ENCODE assay signal across 25 cellular contexts in genomic region chr17:68315930-68316329, GRCh38. TPM values are rescaled to one million over a fixed set of nuclear protein-coding genes. Genes with fewer than 3 reads are reported as not detected.
DNase-seq lines count a peak whose midpoint lies in the region; ATAC-seq, FAIRE-seq and TF ChIP-seq lines count a peak whose summit lies in the region.
"Had no signal": no experiment of that assay in that cellular context is flagged by ENCODE, and none has a peak within 500 bp of the region (broad histone marks: within the 10 kb centered on the region; RNA-seq: fewer than 3 reads in every experiment).

No MANE protein-coding gene starts in this region.

- H2BK12ac ChIP-seq in mesenchymal stem cell (ENCODE audit: low read length in 2 of 2) = no peak overlapping the region

- H3K18ac ChIP-seq in mesenchymal stem cell (ENCODE audit: low read depth in 1 of 2, low read length in 2 of 2) = no peak overlapping the region

- CTCF ChIA-PET in HepG2 (lab: Yijun Ruan, JAX; ENCODE audit: low intra/inter-chr PET ratio, low total read pairs) = no interaction called here
- CTCF ChIA-PET in CD8-positive, alpha-beta memory T cell (lab: Charles Lee) = interaction anchor here (1.4 to 1.6 kb wide), 3 partner anchors 17 to 109 kb away, joined by 3 to 4 read pairs (median 3); no protein-coding TSS in a partner anchor

- intact Hi-C loops in HepG2 (cut with micrococcal nuclease; ENCODE audit: unreplicated experiment) = no loop called here
- intact Hi-C loops in right lobe of liver (cut with DNase I) = no loop called here

- ATAC-seq in HepG2 (no peak), right lobe of liver (no peak), HG03354 (IDR thresholded peaks at IDR 0.05; ENCODE audit: poor library complexity, severe bottlenecking, unreplicated experiment) (no peak)
- no peak for ATAC-seq in stimulated activated effector memory CD8-positive, alpha-beta T cell treated with anti-CD3 and anti-CD28 coated beads, Interleukin-12 subunit alpha, Interleukin-12 subunit beta, amount 100 ng/mL, for 72 hours

- in situ Hi-C loops in HepG2 (cut with HindIII; ENCODE audit: extremely low pct_ligation_motif_present, low pct_unique_long_range_greater_than_20kb) = no loop called here

- H2AK5ac ChIP-seq in mesenchymal stem cell (ENCODE audit: low read length, severe bottlenecking) = no peak overlapping the region

- H4K91ac ChIP-seq in mesenchymal stem cell (ENCODE audit: low read length) = peak overlapping the region; percentile 18

- H3K79me1 ChIP-seq in mesenchymal stem cell (replicated peaks; ENCODE audit: low read length, poor library complexity, severe bottlenecking) = no peaks in the 10 kb centered on the region

- no peaks in the 10 kb centered on the region for H4K20me1 ChIP-seq in HepG2 (ENCODE audit: insufficient read depth, low read length)
- H4K20me1 ChIP-seq: BLaER1 had no signal

- POLR2A ChIA-PET in HepG2 (lab: Yijun Ruan, JAX) = no interaction called here
- POLR2A ChIA-PET in CD8-positive, alpha-beta memory T cell (lab: Charles Lee) = interaction anchor here (2.1 kb wide), 1 partner anchor 24 kb away, joined by 11 read pairs; the partner anchor contains the start of genes ARSG and SLC16A6

- TF ChIP-seq EP300 in HepG2 (IDR thresholded peaks at IDR 0.05; ENCODE audit: low read depth in 2 of 2, low read length in 2 of 2) = no peak
- no peak for TF ChIP-seq EP300 in HepG2 (CRISPR knock-in tag; IDR thresholded peaks at IDR 0.05; ENCODE audit: borderline replicate concordance)

- no peak overlapping the region for H3K23ac ChIP-seq in mesenchymal stem cell (ENCODE audit: low read length in 2 of 2)

- no peaks in the 10 kb centered on the region for H3K9me3 Mint-ChIP-seq in CD8-positive, alpha-beta memory T cell
- H3K9me3 Mint-ChIP-seq in stimulated activated effector memory CD8-positive, alpha-beta T cell treated with anti-CD3 and anti-CD28 coated beads, Interleukin-12 subunit alpha, Interleukin-12 subunit beta, amount 100 ng/mL, for 72 hours = no peaks in the 10 kb centered on the region

- 97% methylated on average over 4 of the region's 4 CpGs for WGBS in HepG2 (ENCODE audit: low lambda C conversion rate)
- 100% methylated on average over 2 of the region's 4 CpGs for WGBS in right lobe of liver (ENCODE audit: insufficient coverage, low coverage, low lambda C conversion rate, missing lambda C conversion rate)
- 94% methylated on average over 4 of the region's 4 CpGs for WGBS in mesenchymal stem cell

- no peak overlapping the region for H3K9ac ChIP-seq in HepG2 (ENCODE audit: insufficient read depth, low read depth, low read length)
- no peak overlapping the region for H3K9ac ChIP-seq in mesenchymal stem cell (ENCODE audit: low read length)
- H3K9ac ChIP-seq: BLaER1 had no signal

- TF ChIP-seq CTCF in HepG2 (CRISPR knock-in tag; IDR thresholded peaks at IDR 0.05) (no peak), right lobe of liver (IDR thresholded peaks at IDR 0.05) (no peak)

- H4K8ac ChIP-seq in mesenchymal stem cell (ENCODE audit: low read length) = no peak overlapping the region

- no peak overlapping the region for H3K4me2 ChIP-seq in HepG2 (ENCODE audit: low read depth, low read length)
- no peak overlapping the region for H3K4me2 ChIP-seq in mesenchymal stem cell (ENCODE audit: low read length, poor library complexity, severe bottlenecking)

- H3K27me3 ChIP-seq in HepG2 (ENCODE audit: control insufficient read depth in 1 of 2, insufficient read depth in 2 of 2, low read length in 2 of 2) (no peaks in the 10 kb centered on the region), right lobe of liver (no peaks in the 10 kb centered on the region), mesenchymal stem cell (ENCODE audit: control insufficient read depth in 1 of 2, insufficient read depth in 1 of 2, low read length in 2 of 2) (no peaks in the 10 kb centered on the region)
- no peaks in the 10 kb centered on the region for H3K27me3 ChIP-seq in CD8-positive, alpha-beta memory T cell (ENCODE audit: insufficient read depth, low read length, poor library complexity, severe bottlenecking)
- H3K27me3 ChIP-seq: BLaER1 had no signal

- H3K36me3 ChIP-seq in HepG2 (replicated peaks in 1 of 2; ENCODE audit: control insufficient read depth in 1 of 2, insufficient read depth in 2 of 2, low read length in 2 of 2) (no peaks in the 10 kb centered on the region), right lobe of liver (no peaks in the 10 kb centered on the region), mesenchymal stem cell (ENCODE audit: control insufficient read depth in 1 of 2, insufficient read depth in 2 of 2, low read depth in 1 of 2, low read length in 2 of 2) (no peaks in the 10 kb centered on the region)
- no peaks in the 10 kb centered on the region for H3K36me3 ChIP-seq in CD8-positive, alpha-beta memory T cell (ENCODE audit: insufficient read depth, low read length)
- H3K36me3 ChIP-seq: BLaER1 had no signal

- H3K79me2 ChIP-seq in HepG2 (ENCODE audit: insufficient read depth, low read length) = no peaks in the 10 kb centered on the region

- H3K9me3 ChIP-seq in HepG2 (ENCODE audit: low read length) (no peaks in the 10 kb centered on the region), right lobe of liver (no peaks in the 10 kb centered on the region), mesenchymal stem cell (ENCODE audit: control insufficient read depth, low read length) (no peaks in the 10 kb centered on the region)
- no peaks in the 10 kb centered on the region for H3K9me3 ChIP-seq in CD8-positive, alpha-beta memory T cell (ENCODE audit: low read length)
- H3K9me3 ChIP-seq: BLaER1 had no signal

- H2BK5ac ChIP-seq in mesenchymal stem cell (ENCODE audit: low read depth, low read length, poor library complexity, severe bottlenecking) = no peak overlapping the region

- H3K4me3 ChIP-seq in HepG2 (replicated peaks in 1 of 3; ENCODE audit: insufficient read depth in 1 of 3, low read depth in 2 of 3, low read length in 3 of 3) = no peak overlapping the region
- H3K4me3 ChIP-seq in right lobe of liver = no peak overlapping the region
- no peak overlapping the region for H3K4me3 ChIP-seq in CD8-positive, alpha-beta memory T cell (ENCODE audit: low read length)
- H3K4me3 ChIP-seq in mesenchymal stem cell (ENCODE audit: insufficient read depth in 1 of 2, low read depth in 1 of 2, low read length in 2 of 2) = no peak overlapping the region
- H3K4me3 ChIP-seq: BLaER1, PC-9 had no signal

- H3K27ac Mint-ChIP-seq in CD8-positive, alpha-beta memory T cell = peak overlapping the region in 6 of 8 donors; percentile 0 to 80 (median 6)
- peak overlapping the region; percentile 2 for H3K27ac Mint-ChIP-seq in stimulated activated effector memory CD8-positive, alpha-beta T cell treated with anti-CD3 and anti-CD28 coated beads, Interleukin-12 subunit alpha, Interleukin-12 subunit beta, amount 100 ng/mL, for 72 hours

- peaks cover 0 to 15% (median 10%) of the 10 kb centered on the region in 3 donors for H3K36me3 Mint-ChIP-seq in CD8-positive, alpha-beta memory T cell
- H3K36me3 Mint-ChIP-seq in stimulated activated effector memory CD8-positive, alpha-beta T cell treated with anti-CD3 and anti-CD28 coated beads, Interleukin-12 subunit alpha, Interleukin-12 subunit beta, amount 100 ng/mL, for 72 hours = peaks cover 6% of the 10 kb centered on the region

- H3K4me1 Mint-ChIP-seq in CD8-positive, alpha-beta memory T cell = peaks cover 46 to 79% (median 78%) of the 10 kb centered on the region in 3 donors
- H3K4me1 Mint-ChIP-seq in stimulated activated effector memory CD8-positive, alpha-beta T cell treated with anti-CD3 and anti-CD28 coated beads, Interleukin-12 subunit alpha, Interleukin-12 subunit beta, amount 100 ng/mL, for 72 hours = peaks cover 75% of the 10 kb centered on the region

- H2BK120ac ChIP-seq in mesenchymal stem cell (ENCODE audit: low read depth, low read length) = no peak overlapping the region

- H3K27me3 Mint-ChIP-seq in CD8-positive, alpha-beta memory T cell = no peaks in the 10 kb centered on the region

- no peak for TF ChIP-seq POLR2A in HepG2 (IDR thresholded peaks at IDR 0.05; ENCODE audit: insufficient read depth in 1 of 2, low read depth in 2 of 2, low read length in 2 of 2)
- TF ChIP-seq POLR2A in right lobe of liver (IDR thresholded peaks at IDR 0.05) = no peak

- peaks cover 77% of the 10 kb centered on the region for H3K4me1 ChIP-seq in HepG2 (ENCODE audit: insufficient read depth, low read length)
- no peaks in the 10 kb centered on the region for H3K4me1 ChIP-seq in right lobe of liver
- peaks cover 42% of the 10 kb centered on the region for H3K4me1 ChIP-seq in CD8-positive, alpha-beta memory T cell (ENCODE audit: insufficient read depth, low read length)
- peaks cover 10% of the 10 kb centered on the region for H3K4me1 ChIP-seq in mesenchymal stem cell (ENCODE audit: control insufficient read depth, insufficient read depth, low read depth, low read length)

- no peak for FAIRE-seq in HepG2 (lab: Jason Lieb, UNC)
- FAIRE-seq: GM12891 had no signal

- TF ChIP-seq RAD21 in HepG2 (CRISPR knock-in tag; IDR thresholded peaks at IDR 0.05) = no peak

- H2AFZ ChIP-seq in HepG2 (ENCODE audit: low read length) (no peak overlapping the region), mesenchymal stem cell (ENCODE audit: low read depth, low read length) (no peak overlapping the region)
- H2AFZ ChIP-seq: PC-9 had no signal

- BruUV-seq in HepG2 (replicated peaks; lab: Mats Ljungman, UMichigan) = no TSS peak

- H3K4ac ChIP-seq in mesenchymal stem cell (ENCODE audit: low read depth in 1 of 2, low read length in 2 of 2) = no peak overlapping the region

- no peak overlapping the region for H3K14ac ChIP-seq in mesenchymal stem cell (ENCODE audit: low read length in 2 of 2)

- H3K27ac ChIP-seq in HepG2 (ENCODE audit: extremely low read length, insufficient read depth, low read length) (no peak overlapping the region), right lobe of liver (no peak overlapping the region), mesenchymal stem cell (ENCODE audit: low read length, poor library complexity, severe bottlenecking) (no peak overlapping the region)
- H3K27ac ChIP-seq in CD8-positive, alpha-beta memory T cell (ENCODE audit: low read depth, low read length) = no peak overlapping the region
- H3K27ac ChIP-seq: BLaER1 had no signal

- DNase-seq in HepG2 (ENCODE audit: low spot score) (no peak), right lobe of liver (no peak), mesenchymal stem cell (no peak), A172 (ENCODE audit: low spot score) (no peak), NCI-H1105 treated with DMSO at 0.1 percent for 48 hours (lab: John Stamatoyannopoulos, UW) (no peak)
- DNase-seq in CD8-positive, alpha-beta memory T cell = no peak
- no peak for DNase-seq in stimulated activated effector memory CD8-positive, alpha-beta T cell treated with anti-CD3 and anti-CD28 coated beads, Interleukin-12 subunit alpha, Interleukin-12 subunit beta, amount 100 ng/mL, for 72 hours (ENCODE audit: low spot score in 2 of 2)
- DNase-seq: ACHN, COR-L47, DND-41, GOT3, KBM-7, MM.1S, NCI-H1048, NCI-H1436, NCI-H187 treated with DMSO at 0.1 percent for 48 hours, NCI-H2227 treated with DMSO at 0.1 percent for 48 hours, NCI-H510A, NCI-H748 treated with DMSO at 0.1 percent for 48 hours, PC-9, RPMI8226, SHP77 had no signal

- no peak overlapping the region for H2BK15ac ChIP-seq in mesenchymal stem cell (ENCODE audit: low read depth, poor library complexity, severe bottlenecking)

- peak overlapping the region in 6 of 7 donors; percentile 3 to 69 (median 46) for H3K4me3 Mint-ChIP-seq in CD8-positive, alpha-beta memory T cell
- no peak overlapping the region for H3K4me3 Mint-ChIP-seq in stimulated activated effector memory CD8-positive, alpha-beta T cell treated with anti-CD3 and anti-CD28 coated beads, Interleukin-12 subunit alpha, Interleukin-12 subunit beta, amount 100 ng/mL, for 72 hours

RNA-seq across cellular contexts. Expression of gene ARSG, which starts 24.6 kb away (rescaled TPM):
- total RNA-seq in HepG2 (2016; rRNA removed; fragmentation: Illumina TruSeq; extraction: Trizol) (3.7 and 4.1 TPM in 2 replicates), right lobe of liver (1 to 10 TPM; 1.2 to 3.3 (median 2.5) TPM)
- total RNA-seq in HepG2 (2016; cell fraction: cytosol; rRNA removed; fragmentation: Illumina TruSeq; extraction: Trizol; ENCODE audit: low read depth) = 10.0 and 10.5 TPM in 2 replicates
- 2.8 and 4.2 TPM in 2 replicates for total RNA-seq in HepG2 (2016; cell fraction: insoluble cytoplasmic fraction; rRNA removed; fragmentation: Illumina TruSeq; extraction: Trizol)
- 8.1 and 9.2 TPM in 2 replicates for total RNA-seq in HepG2 (2016; cell fraction: membrane; rRNA removed; fragmentation: Illumina TruSeq; extraction: Trizol)
- total RNA-seq in HepG2 (2016; cell fraction: nucleus; rRNA removed; fragmentation: Illumina TruSeq; extraction: Trizol) = 4.0 and 4.3 TPM in 2 replicates
- 15.2 and 15.9 TPM in 2 replicates for polyA plus RNA-seq in HepG2 (2011; rRNA removed)
- 11.5 and 13.0 TPM in 2 replicates for polyA plus RNA-seq in HepG2 (2011; cell fraction: cytosol; rRNA removed)
- polyA plus RNA-seq in HepG2 (2011; cell fraction: nucleus; rRNA removed) = 26.9 and 29.6 TPM in 2 replicates
- polyA plus RNA-seq in HepG2 (2012) = 7.0 and 8.7 TPM in 2 replicates
- 3.0 and 5.3 TPM in 2 replicates for polyA plus RNA-seq in HepG2 (2016; cell fraction: cytosol; fragmentation: Illumina TruSeq; extraction: Trizol; ENCODE audit: low read depth)
- 2.2 and 2.8 TPM in 2 replicates for polyA plus RNA-seq in HepG2 (2016; cell fraction: insoluble cytoplasmic fraction; fragmentation: Illumina TruSeq; extraction: Trizol; ENCODE audit: low read depth)
- 3.9 and 4.3 TPM in 2 replicates for polyA plus RNA-seq in HepG2 (2016; cell fraction: membrane; fragmentation: Illumina TruSeq; extraction: Trizol; ENCODE audit: low read depth)
- polyA plus RNA-seq in HepG2 (2016; cell fraction: nucleus; fragmentation: Illumina TruSeq; extraction: Trizol; ENCODE audit: insufficient read depth, low read depth) = 4.4 and 5.4 TPM in 2 replicates
- polyA minus RNA-seq in HepG2 (2011; rRNA and poly(A)+ RNA removed; ENCODE audit: low replicate concordance) = 45.9 and 48.0 TPM in 2 replicates
- polyA minus RNA-seq in HepG2 (2011; cell fraction: cytosol; rRNA and poly(A)+ RNA removed) = 8.9 and 10.0 TPM in 2 replicates
- 38.7 and 40.7 TPM in 2 replicates for polyA minus RNA-seq in HepG2 (2011; cell fraction: nucleus; rRNA and poly(A)+ RNA removed)
- total RNA-seq in CD8-positive, alpha-beta memory T cell = 1 to 10 TPM; 7.0 to 7.7 TPM
- 9.5 TPM for polyA plus RNA-seq in CD8-positive, alpha-beta memory T cell
- polyA plus RNA-seq in mesenchymal stem cell (2013, experiment 1 of 2) = 4.5 TPM
- 4.7 TPM for polyA plus RNA-seq in mesenchymal stem cell (2013, experiment 2 of 2)
- total RNA-seq in A172 (2014; rRNA removed; shearing (Covaris generic)) = 0.77 and 5.6 TPM in 2 replicates

RNA-seq across cellular contexts. Expression of gene SLC16A6, which starts 25.0 kb away (rescaled TPM):
- total RNA-seq in HepG2 (2016; rRNA removed; fragmentation: Illumina TruSeq; extraction: Trizol) (0.67 and 1.1 TPM in 2 replicates), right lobe of liver (1 to 10 TPM in 1 of 6 experiments, under 1 TPM in 5; 0.19 to 1.2 (median 0.45) TPM)
- 0.51 TPM in 1 of 2 replicates, not detected in the other for total RNA-seq in HepG2 (2016; cell fraction: cytosol; rRNA removed; fragmentation: Illumina TruSeq; extraction: Trizol; ENCODE audit: low read depth)
- 1.1 and 1.3 TPM in 2 replicates for total RNA-seq in HepG2 (2016; cell fraction: insoluble cytoplasmic fraction; rRNA removed; fragmentation: Illumina TruSeq; extraction: Trizol)
- 0.53 and 0.69 TPM in 2 replicates for total RNA-seq in HepG2 (2016; cell fraction: membrane; rRNA removed; fragmentation: Illumina TruSeq; extraction: Trizol)
- total RNA-seq in HepG2 (2016; cell fraction: nucleus; rRNA removed; fragmentation: Illumina TruSeq; extraction: Trizol) = 1.1 and 1.6 TPM in 2 replicates
- polyA plus RNA-seq in HepG2 (2011; rRNA removed) = 27.2 and 44.7 TPM in 2 replicates
- polyA plus RNA-seq in HepG2 (2011; cell fraction: cytosol; rRNA removed) = 33.2 and 35.3 TPM in 2 replicates
- 13.0 and 13.3 TPM in 2 replicates for polyA plus RNA-seq in HepG2 (2011; cell fraction: nucleus; rRNA removed)
- polyA plus RNA-seq in HepG2 (2012) = 5.7 and 9.7 TPM in 2 replicates
- polyA plus RNA-seq in HepG2 (2016; cell fraction: cytosol; fragmentation: Illumina TruSeq; extraction: Trizol; ENCODE audit: low read depth) = 0.05 and 0.06 TPM in 2 replicates
- 0.59 and 0.61 TPM in 2 replicates for polyA plus RNA-seq in HepG2 (2016; cell fraction: insoluble cytoplasmic fraction; fragmentation: Illumina TruSeq; extraction: Trizol; ENCODE audit: low read depth)
- polyA plus RNA-seq in HepG2 (2016; cell fraction: membrane; fragmentation: Illumina TruSeq; extraction: Trizol; ENCODE audit: low read depth) = 0.28 and 0.40 TPM in 2 replicates
- 1.5 TPM in 2 replicates for polyA plus RNA-seq in HepG2 (2016; cell fraction: nucleus; fragmentation: Illumina TruSeq; extraction: Trizol; ENCODE audit: insufficient read depth, low read depth)
- 137 and 162 TPM in 2 replicates for polyA minus RNA-seq in HepG2 (2011; rRNA and poly(A)+ RNA removed; ENCODE audit: low replicate concordance)
- polyA minus RNA-seq in HepG2 (2011; cell fraction: cytosol; rRNA and poly(A)+ RNA removed) = 56.6 and 65.6 TPM in 2 replicates
- polyA minus RNA-seq in HepG2 (2011; cell fraction: nucleus; rRNA and poly(A)+ RNA removed) = 28.5 and 31.0 TPM in 2 replicates
- total RNA-seq in CD8-positive, alpha-beta memory T cell = 1 to 10 TPM; 8.4 to 9.4 TPM
- polyA plus RNA-seq in CD8-positive, alpha-beta memory T cell = 1.3 TPM
- polyA plus RNA-seq in mesenchymal stem cell (2013, experiment 1 of 2) = 48.0 TPM
- polyA plus RNA-seq in mesenchymal stem cell (2013, experiment 2 of 2) = 49.8 TPM
- 0.48 and 5.3 TPM in 2 replicates for total RNA-seq in A172 (2014; rRNA removed; shearing (Covaris generic))
